Comparison of ENCODE assay signal across 8 cellular contexts in genomic region chr10:32379314-32379949, GRCh38. TPM values are rescaled to one million over a fixed set of nuclear protein-coding genes. Genes with fewer than 3 reads are reported as not detected.
DNase-seq lines count a peak whose midpoint lies in the region; ATAC-seq, FAIRE-seq and TF ChIP-seq lines count a peak whose summit lies in the region.

No MANE protein-coding gene starts in this region.

- TF ChIP-seq RAD21 in K562 (CRISPR knock-in tag; conservative IDR thresholded peaks at IDR 0.05 in 1 of 2, IDR thresholded peaks at IDR 0.05 in 1 of 2) = no peak

- CTCF ChIA-PET in K562 (lab: Yijun Ruan, JAX; ENCODE audit: low intra/inter-chr PET ratio) = no interaction called here
- CTCF ChIA-PET in activated CD4-positive, alpha-beta memory T cell treated with anti-CD3 and anti-CD28 coated beads for 36 hours (lab: Charles Lee) = interaction anchor here (1.0 to 4.3 kb wide), 4 partner anchors 10 to 66 kb away, joined by 3 to 23 read pairs (median 14); partner anchors contain the start of gene CCDC7

- FAIRE-seq in K562 (lab: Jason Lieb, UNC) = peak; percentile 66

- H3K79me2 ChIP-seq in K562 (ENCODE audit: control insufficient read depth, insufficient read depth, low read length) = peaks cover 44% of the 10 kb centered on the region

- TF ChIP-seq POLR2A in K562 (conservative IDR thresholded peaks at IDR 0.05) = no peak

- H3K27me3 Mint-ChIP-seq in activated CD4-positive, alpha-beta memory T cell treated with anti-CD3 and anti-CD28 coated beads for 36 hours = no peaks in the 10 kb centered on the region

- peak overlapping the region in 1 of 2 experiments; percentile 90; a peak in 2 of 4 replicates for H3K9ac ChIP-seq in K562 (ENCODE audit: insufficient read depth in 1 of 2, low read depth in 2 of 2, low read length in 2 of 2)
- peak overlapping the region; percentile 91 to 94 (median 92) for H3K9ac ChIP-seq in skeletal muscle tissue (ENCODE audit: low read depth in 1 of 3, low read length in 3 of 3)

- H3K27me3 ChIP-seq in K562 (ENCODE audit: control insufficient read depth in 2 of 2, insufficient read depth in 2 of 2, low read length in 2 of 2) = no peaks in the 10 kb centered on the region
- no peaks in the 10 kb centered on the region for H3K27me3 ChIP-seq in skeletal muscle tissue (ENCODE audit: control insufficient read depth in 3 of 3, insufficient read depth in 3 of 3, low read length in 3 of 3)

- no peak for TF ChIP-seq CTCF in K562 (IDR thresholded peaks at IDR 0.05 in 2 of 3, conservative IDR thresholded peaks at IDR 0.05 in 1 of 3; ENCODE audit: insufficient read depth in 2 of 3, low read depth in 1 of 3, low read length in 3 of 3)

- peak overlapping the region; percentile 87 for H3K4me2 ChIP-seq in K562 (ENCODE audit: insufficient read depth, low read length)

- in situ Hi-C loops in K562 (cut with MboI) = no loop called here

- no peaks in the 10 kb centered on the region for H3K9me3 ChIP-seq in K562 (replicated peaks; ENCODE audit: control insufficient read depth, insufficient read depth, low read depth, low read length)
- H3K9me3 ChIP-seq in skeletal muscle tissue (ENCODE audit: control insufficient read depth in 3 of 3, low read length in 3 of 3) = no peaks in the 10 kb centered on the region

- ATAC-seq in HG02840 (IDR thresholded peaks at IDR 0.05; ENCODE audit: low FRiP score, unreplicated experiment) (peak; percentile 37), K562 (peak; percentile 70), HG03520 (IDR thresholded peaks at IDR 0.05; ENCODE audit: unreplicated experiment) (no peak)

- no peaks in the 10 kb centered on the region for H4K20me1 ChIP-seq in K562 (replicated peaks; ENCODE audit: control insufficient read depth, insufficient read depth, low read length)

- no peak overlapping the region for H3K27ac Mint-ChIP-seq in activated CD4-positive, alpha-beta memory T cell treated with anti-CD3 and anti-CD28 coated beads for 36 hours

- H3K4me1 ChIP-seq in K562 (replicated peaks in 1 of 2; ENCODE audit: control insufficient read depth in 2 of 2, insufficient read depth in 2 of 2, low read length in 2 of 2) (peaks cover 4 to 9% of the 10 kb centered on the region in 2 experiments; a peak in 3 of 5 replicates), skeletal muscle tissue (ENCODE audit: control insufficient read depth in 3 of 3, insufficient read depth in 3 of 3, low read length in 3 of 3) (peaks cover 8 to 13% (median 9%) of the 10 kb centered on the region in 3 donors)

- no peaks in the 10 kb centered on the region for H3K9me1 ChIP-seq in K562 (ENCODE audit: control insufficient read depth, insufficient read depth, low read length)

- no peaks in the 10 kb centered on the region for H3K9me3 Mint-ChIP-seq in activated CD4-positive, alpha-beta memory T cell treated with anti-CD3 and anti-CD28 coated beads for 36 hours

- H3K36me3 ChIP-seq in K562 (ENCODE audit: control insufficient read depth, insufficient read depth, low read length) (no peaks in the 10 kb centered on the region), skeletal muscle tissue (ENCODE audit: control insufficient read depth in 3 of 3, insufficient read depth in 3 of 3, low read length in 3 of 3) (no peaks in the 10 kb centered on the region)

- H3K4me3 Mint-ChIP-seq in activated CD4-positive, alpha-beta memory T cell treated with anti-CD3 and anti-CD28 coated beads for 36 hours = no peak overlapping the region

- peak overlapping the region; percentile 63 for H3K4me3 ChIP-seq in K562
- H3K4me3 ChIP-seq in iPS-11a (ENCODE audit: low read depth, low read length) = peak overlapping the region; percentile 74
- H3K4me3 ChIP-seq in skeletal muscle tissue (ENCODE audit: low read length in 3 of 3) = peak overlapping the region; percentile 86 to 92 (median 89)

- peaks cover 15% of the 10 kb centered on the region for H3K4me1 Mint-ChIP-seq in activated CD4-positive, alpha-beta memory T cell treated with anti-CD3 and anti-CD28 coated beads for 36 hours (ENCODE audit: low read depth)

- under 1% methylated on average over 10 of the region's 10 CpGs for WGBS in K562 (ENCODE audit: insufficient coverage, low coverage, missing lambda C conversion rate)

- H3K36me3 Mint-ChIP-seq in activated CD4-positive, alpha-beta memory T cell treated with anti-CD3 and anti-CD28 coated beads for 36 hours = peaks cover 2% of the 10 kb centered on the region

- DNase-seq in DMS53 treated with DMSO at 0.1 percent for 48 hours (lab: John Stamatoyannopoulos, UW; ENCODE audit: unreplicated experiment) (peak; percentile 65), NCI-H345 (lab: John Stamatoyannopoulos, UW) (peak; percentile 76), K562 (ENCODE audit: extremely low read depth in 1 of 4, low spot score in 3 of 4) (peak; percentile 41 to 83 (median 54))
- no peak for DNase-seq in activated CD4-positive, alpha-beta memory T cell treated with anti-CD3 and anti-CD28 coated beads for 36 hours

- peak overlapping the region; percentile 96 for H2AFZ ChIP-seq in K562 (ENCODE audit: low read depth, low read length)

- intact Hi-C loops in K562 (cut with micrococcal nuclease) = loop anchor here (2.0 to 10.0 kb wide), 5 partner anchors 39 to 625 kb away; partner anchors contain the start of genes CCDC7 and ITGB1
- intact Hi-C loops in activated CD4-positive, alpha-beta memory T cell treated with anti-CD3 and anti-CD28 coated beads for 36 hours (cut with micrococcal nuclease) = loop anchor here (2.0 to 5.0 kb wide), 5 partner anchors 325 to 753 kb away; partner anchors contain the start of gene ITGB1

- H3K27ac ChIP-seq in K562 (ENCODE audit: extremely low read depth, low read depth, low read length) = peak overlapping the region; percentile 96
- peak overlapping the region; percentile 85 for H3K27ac ChIP-seq in skeletal muscle tissue (ENCODE audit: low read depth, low read length)

- POLR2A ChIA-PET in K562 (lab: Yijun Ruan, JAX) = interaction anchor here (0.7 to 1.6 kb wide), 11 partner anchors 8 to 70 kb away, joined by 3 to 7 read pairs (median 5); no protein-coding TSS in a partner anchor
- POLR2A ChIA-PET in activated CD4-positive, alpha-beta memory T cell treated with anti-CD3 and anti-CD28 coated beads for 36 hours (lab: Charles Lee) = interaction anchor here (0.6 to 2.4 kb wide), 7 partner anchors 22 to 567 kb away, joined by 4 to 13 read pairs (median 6); partner anchors contain the start of gene CCDC7

- no peak; the same call in 1 of the 2 replicates for TF ChIP-seq EP300 in K562 (IDR thresholded peaks at IDR 0.05; ENCODE audit: low read length)

- BruUV-seq in K562 (replicated peaks; lab: Mats Ljungman, UMichigan) = no TSS peak

TF ChIP-seq in K562, 482 proteins besides CTCF, POLR2A, EP300 and RAD21 (continues in another document):
- TF ChIP-seq DMBX1 (CRISPR knock-in tag; IDR thresholded peaks at IDR 0.05; ENCODE audit: borderline replicate concordance) = no peak
- TF ChIP-seq TBP (optimal IDR thresholded peaks at IDR 0.05; ENCODE audit: low read depth, low read length) = peak; percentile 64
- no peak for TF ChIP-seq ZHX1 (conservative IDR thresholded peaks at IDR 0.05; ENCODE audit: low read length)
- no peak for TF ChIP-seq ZNF444 (CRISPR knock-in tag; IDR thresholded peaks at IDR 0.05)
- TF ChIP-seq ATF3 (IDR thresholded peaks at IDR 0.05) = no peak
- TF ChIP-seq ATF3 (CRISPR knock-in tag; conservative IDR thresholded peaks at IDR 0.05) = no peak

RNA-seq across cellular contexts. Expression of gene EPC1, which starts 32.5 kb away (rescaled TPM):
- 60.0 and 102 TPM in 2 replicates for total RNA-seq in K562 (2011; cell fraction: chromatin; rRNA removed; ENCODE audit: low replicate concordance)
- 40.2 and 50.7 TPM in 2 replicates for total RNA-seq in K562 (2011; cell fraction: nucleolus; rRNA removed)
- 70.0 and 75.9 TPM in 2 replicates for total RNA-seq in K562 (2011; cell fraction: nucleoplasm; rRNA removed)
- total RNA-seq in K562 (2014; rRNA removed) = 16.1 and 27.6 TPM in 2 replicates
- 14.1 and 15.9 TPM in 2 replicates for total RNA-seq in K562 (2014; rRNA removed; fragmentation: Illumina TruSeq; extraction: Trizol)
- total RNA-seq in K562 (2015; rRNA removed; fragmentation: Illumina TruSeq; extraction: Trizol) = 15.6 and 18.7 TPM in 2 replicates
- total RNA-seq in K562 (2021) = 21.3 and 25.7 TPM in 2 replicates
- polyA plus RNA-seq in K562 (2011; rRNA removed) = 43.6 and 48.7 TPM in 2 replicates
- polyA plus RNA-seq in K562 (2011; cell fraction: cytosol; rRNA removed) = 30.4 and 33.0 TPM in 2 replicates
- polyA plus RNA-seq in K562 (2011; cell fraction: nucleus; rRNA removed) = 81.3 and 107 TPM in 2 replicates
- 15.3 and 19.4 TPM in 2 replicates for polyA plus RNA-seq in K562 (2012)
- 21.6 and 24.2 TPM in 2 replicates for polyA plus RNA-seq in K562 (2014; fragmentation: Illumina TruSeq; extraction: Trizol)
- polyA plus RNA-seq in K562 (2014; fragmentation: Nextera tagmentation; extraction: Ambion mirVana) = 1 to 10 TPM; 7.0 to 7.2 TPM
- 29.8 and 32.1 TPM in 2 replicates for polyA plus RNA-seq in K562 (2014; rRNA removed)
- 77.5 and 80.6 TPM in 2 replicates for polyA minus RNA-seq in K562 (2011; rRNA and poly(A)+ RNA removed)
- 15.9 and 21.8 TPM in 2 replicates for polyA minus RNA-seq in K562 (2011; cell fraction: cytosol; rRNA and poly(A)+ RNA removed)
- polyA minus RNA-seq in K562 (2011; cell fraction: nucleus; rRNA and poly(A)+ RNA removed) = 36.1 and 82.8 TPM in 2 replicates
- total RNA-seq in skeletal muscle tissue = 72.0 TPM
- 10 to 100 TPM; 27.1 to 27.3 TPM for total RNA-seq in activated CD4-positive, alpha-beta memory T cell treated with anti-CD3 and anti-CD28 coated beads for 36 hours
